1 cellular context compared by ENCODE assay signal in genomic region chr10:110387983-110388681, GRCh38.
TF ChIP-seq lines count a peak whose summit lies in the region.

No MANE protein-coding gene starts in this region.

TF ChIP-seq in K562, 482 proteins besides CTCF, POLR2A, EP300 and RAD21 (continued from another document):
- TF ChIP-seq PBX2 (CRISPR knock-in tag; IDR thresholded peaks at IDR 0.05; ENCODE audit: low read depth) (no peak), PBX2 (tag; conservative IDR thresholded peaks at IDR 0.05; ENCODE audit: low read depth) (peak; percentile 57), ZNF280A (IDR thresholded peaks at IDR 0.05; ENCODE audit: low read depth, partially characterized antibody) (no peak), ZBTB8A (IDR thresholded peaks at IDR 0.05; ENCODE audit: partially characterized antibody) (no peak), ZNF778 (CRISPR knock-in tag; IDR thresholded peaks at IDR 0.05) (no peak), CHD2 (IDR thresholded peaks at IDR 0.05; ENCODE audit: low read depth, low read length) (no peak), ZNF263 (CRISPR knock-in tag; IDR thresholded peaks at IDR 0.05; ENCODE audit: borderline replicate concordance) (no peak), RFX7 (CRISPR knock-in tag; IDR thresholded peaks at IDR 0.05) (no peak), MEIS2 (IDR thresholded peaks at IDR 0.05; ENCODE audit: partially characterized antibody) (peak; percentile 17), FOXJ2 (tag; IDR thresholded peaks at IDR 0.05) (no peak), ZNF217 (CRISPR knock-in tag; IDR thresholded peaks at IDR 0.05) (no peak), RB1 (IDR thresholded peaks at IDR 0.05; ENCODE audit: low read depth) (no peak), MTA3 (IDR thresholded peaks at IDR 0.05; ENCODE audit: borderline replicate concordance) (no peak), ARID3B (CRISPR knock-in tag; IDR thresholded peaks at IDR 0.05; ENCODE audit: borderline replicate concordance) (no peak), NR2C2 (CRISPR knock-in tag; IDR thresholded peaks at IDR 0.05) (no peak), NR2C2 (tag; IDR thresholded peaks at IDR 0.05) (peak; percentile 72), THRAP3 (IDR thresholded peaks at IDR 0.05; ENCODE audit: borderline replicate concordance) (no peak), NCOR1 (IDR thresholded peaks at IDR 0.05) (no peak)
- TF ChIP-seq, protein P1, sequence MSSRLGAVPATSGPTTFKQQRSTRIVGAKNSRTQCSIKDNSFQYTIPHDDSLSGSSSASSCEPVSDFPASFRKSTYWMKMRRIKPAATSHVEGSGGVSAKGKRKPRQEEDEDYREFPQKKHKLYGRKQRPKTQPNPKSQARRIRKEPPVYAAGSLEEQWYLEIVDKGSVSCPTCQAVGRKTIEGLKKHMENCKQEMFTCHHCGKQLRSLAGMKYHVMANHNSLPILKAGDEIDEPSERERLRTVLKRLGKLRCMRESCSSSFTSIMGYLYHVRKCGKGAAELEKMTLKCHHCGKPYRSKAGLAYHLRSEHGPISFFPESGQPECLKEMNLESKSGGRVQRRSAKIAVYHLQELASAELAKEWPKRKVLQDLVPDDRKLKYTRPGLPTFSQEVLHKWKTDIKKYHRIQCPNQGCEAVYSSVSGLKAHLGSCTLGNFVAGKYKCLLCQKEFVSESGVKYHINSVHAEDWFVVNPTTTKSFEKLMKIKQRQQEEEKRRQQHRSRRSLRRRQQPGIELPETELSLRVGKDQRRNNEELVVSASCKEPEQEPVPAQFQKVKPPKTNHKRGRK (tag; IDR thresholded peaks at IDR 0.05): peak; percentile 67
- TF ChIP-seq, protein P2, sequence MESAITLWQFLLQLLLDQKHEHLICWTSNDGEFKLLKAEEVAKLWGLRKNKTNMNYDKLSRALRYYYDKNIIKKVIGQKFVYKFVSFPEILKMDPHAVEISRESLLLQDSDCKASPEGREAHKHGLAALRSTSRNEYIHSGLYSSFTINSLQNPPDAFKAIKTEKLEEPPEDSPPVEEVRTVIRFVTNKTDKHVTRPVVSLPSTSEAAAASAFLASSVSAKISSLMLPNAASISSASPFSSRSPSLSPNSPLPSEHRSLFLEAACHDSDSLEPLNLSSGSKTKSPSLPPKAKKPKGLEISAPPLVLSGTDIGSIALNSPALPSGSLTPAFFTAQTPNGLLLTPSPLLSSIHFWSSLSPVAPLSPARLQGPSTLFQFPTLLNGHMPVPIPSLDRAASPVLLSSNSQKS (CRISPR knock-in tag; IDR thresholded peaks at IDR 0.05): no peak
- TF ChIP-seq, protein P3, sequence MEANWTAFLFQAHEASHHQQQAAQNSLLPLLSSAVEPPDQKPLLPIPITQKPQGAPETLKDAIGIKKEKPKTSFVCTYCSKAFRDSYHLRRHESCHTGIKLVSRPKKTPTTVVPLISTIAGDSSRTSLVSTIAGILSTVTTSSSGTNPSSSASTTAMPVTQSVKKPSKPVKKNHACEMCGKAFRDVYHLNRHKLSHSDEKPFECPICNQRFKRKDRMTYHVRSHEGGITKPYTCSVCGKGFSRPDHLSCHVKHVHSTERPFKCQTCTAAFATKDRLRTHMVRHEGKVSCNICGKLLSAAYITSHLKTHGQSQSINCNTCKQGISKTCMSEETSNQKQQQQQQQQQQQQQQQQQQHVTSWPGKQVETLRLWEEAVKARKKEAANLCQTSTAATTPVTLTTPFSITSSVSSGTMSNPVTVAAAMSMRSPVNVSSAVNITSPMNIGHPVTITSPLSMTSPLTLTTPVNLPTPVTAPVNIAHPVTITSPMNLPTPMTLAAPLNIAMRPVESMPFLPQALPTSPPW (CRISPR knock-in tag; IDR thresholded peaks at IDR 0.05): no peak
- TF ChIP-seq, protein P4, sequence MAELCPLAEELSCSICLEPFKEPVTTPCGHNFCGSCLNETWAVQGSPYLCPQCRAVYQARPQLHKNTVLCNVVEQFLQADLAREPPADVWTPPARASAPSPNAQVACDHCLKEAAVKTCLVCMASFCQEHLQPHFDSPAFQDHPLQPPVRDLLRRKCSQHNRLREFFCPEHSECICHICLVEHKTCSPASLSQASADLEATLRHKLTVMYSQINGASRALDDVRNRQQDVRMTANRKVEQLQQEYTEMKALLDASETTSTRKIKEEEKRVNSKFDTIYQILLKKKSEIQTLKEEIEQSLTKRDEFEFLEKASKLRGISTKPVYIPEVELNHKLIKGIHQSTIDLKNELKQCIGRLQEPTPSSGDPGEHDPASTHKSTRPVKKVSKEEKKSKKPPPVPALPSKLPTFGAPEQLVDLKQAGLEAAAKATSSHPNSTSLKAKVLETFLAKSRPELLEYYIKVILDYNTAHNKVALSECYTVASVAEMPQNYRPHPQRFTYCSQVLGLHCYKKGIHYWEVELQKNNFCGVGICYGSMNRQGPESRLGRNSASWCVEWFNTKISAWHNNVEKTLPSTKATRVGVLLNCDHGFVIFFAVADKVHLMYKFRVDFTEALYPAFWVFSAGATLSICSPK (IDR thresholded peaks at IDR 0.05; ENCODE audit: borderline replicate concordance): no peak
TF ChIP-seq in K562: peak in this region for 5.
